32 cellular contexts compared by ENCODE assay signal in genomic region chr2:88764141-88764849, GRCh38.
DNase-seq lines count a peak whose midpoint lies in the region; ATAC-seq, FAIRE-seq and TF ChIP-seq lines count a peak whose summit lies in the region.
"Had no signal": no experiment of that assay in that cellular context is flagged by ENCODE, and none has a peak within 500 bp of the region (broad histone marks: within the 10 kb centered on the region; RNA-seq: fewer than 3 reads in every experiment).

No MANE protein-coding gene starts in this region.

- POLR2A ChIA-PET in HepG2 (lab: Yijun Ruan, JAX) = no interaction called here

- ATAC-seq in SK-N-SH treated with all-trans-retinoic acid at 6 μM for 48 hours = peak; percentile 19; the same call in 1 of the 3 replicates
- peak; percentile 35; the same call in 2 of the 3 replicates for ATAC-seq in HepG2
- no peak for ATAC-seq in stimulated activated memory B cell treated with anti-CD40 and anti-IgM and Interleukin-4, amounts not matched to agents 10 μg/mL and 1 μg/mL and 100 μg/mL, for 72 hours
- no peak for ATAC-seq in GM19023 (IDR thresholded peaks at IDR 0.05; ENCODE audit: unreplicated experiment)
- ATAC-seq: HCT116 had no signal

- H3K27me3 ChIP-seq in H9 (ENCODE audit: insufficient read depth, low read length) = peaks cover 9% of the 10 kb centered on the region; the same call in 1 of the 2 replicates
- no peaks in the 10 kb centered on the region for H3K27me3 ChIP-seq in HepG2 (ENCODE audit: control insufficient read depth in 1 of 2, insufficient read depth in 2 of 2, low read length in 2 of 2)
- H3K27me3 ChIP-seq in colonic mucosa = peaks cover 10% of the 10 kb centered on the region
- H3K27me3 ChIP-seq in vagina = no peaks in the 10 kb centered on the region
- H3K27me3 ChIP-seq: BLaER1 treated with 17β-estradiol and CSF1 and Interleukin-3, amounts not matched to agents 10 nM and 100 nM had no signal

- H2BK20ac ChIP-seq in H9 (ENCODE audit: low read depth, low read length, poor library complexity, severe bottlenecking) = no peak overlapping the region

- H4K8ac ChIP-seq in H9 (replicated peaks; ENCODE audit: insufficient read length, low read depth, low read length) = no peak overlapping the region

- CTCF ChIA-PET in HepG2 (lab: Yijun Ruan, JAX; ENCODE audit: low intra/inter-chr PET ratio, low total read pairs) = no interaction called here

- H3K4me2 ChIP-seq in H9 (ENCODE audit: insufficient read depth, insufficient read length, low read length) (peak overlapping the region; percentile 40), HepG2 (ENCODE audit: low read depth, low read length) (no peak overlapping the region)
- H3K4me2 ChIP-seq: BLaER1 treated with 17β-estradiol and CSF1 and Interleukin-3, amounts not matched to agents 10 nM and 100 nM; smooth muscle cell had no signal

- H3K14ac ChIP-seq in H9 (ENCODE audit: insufficient read depth, low read length) = no peak overlapping the region

- H4K20me1 ChIP-seq in H9 (ENCODE audit: control insufficient read depth, insufficient read depth, insufficient read length) = no peaks in the 10 kb centered on the region
- no peaks in the 10 kb centered on the region for H4K20me1 ChIP-seq in HepG2 (ENCODE audit: insufficient read depth, low read length)
- H4K20me1 ChIP-seq: BLaER1 treated with 17β-estradiol and CSF1 and Interleukin-3, amounts not matched to agents 10 nM and 100 nM had no signal

- no CpG with 5 or more reads among the region's 19 CpGs for WGBS in H9 (ENCODE audit: extremely low coverage, insufficient read length, low lambda C conversion rate)
- WGBS in HepG2 (ENCODE audit: low lambda C conversion rate) = 77% methylated on average over 10 of the region's 19 CpGs

- H3K36me3 ChIP-seq in HepG2 (replicated peaks in 1 of 2; ENCODE audit: control insufficient read depth in 1 of 2, insufficient read depth in 2 of 2, low read length in 2 of 2) (no peaks in the 10 kb centered on the region), colonic mucosa (no peaks in the 10 kb centered on the region), vagina (no peaks in the 10 kb centered on the region)
- H3K36me3 ChIP-seq: heart right ventricle, lower lobe of right lung, right atrium auricular region, transverse colon had no signal

- H3K4me1 ChIP-seq in H9 (ENCODE audit: insufficient read depth, low read length) (no peaks in the 10 kb centered on the region), HepG2 (ENCODE audit: insufficient read depth, low read length) (no peaks in the 10 kb centered on the region), colonic mucosa (peaks cover 6% of the 10 kb centered on the region), vagina (peaks cover 10% of the 10 kb centered on the region)
- H3K4me1 ChIP-seq: BLaER1 treated with 17β-estradiol and CSF1 and Interleukin-3, amounts not matched to agents 10 nM and 100 nM; foreskin keratinocyte had no signal

- no peak overlapping the region for H2BK120ac ChIP-seq in H9 (ENCODE audit: low read depth, low read length, poor library complexity, severe bottlenecking)

- H3T11ph ChIP-seq in H9 (ENCODE audit: low read length) = no peak overlapping the region

- H4K91ac ChIP-seq in H9 (ENCODE audit: insufficient read length, low read depth, low read length) = no peak overlapping the region

- H3K4ac ChIP-seq in H9 (ENCODE audit: low read depth, low read length) = no peak overlapping the region

- H3K4me3 Mint-ChIP-seq in H9 = peak overlapping the region in 1 of 2 experiments; percentile 55; a peak in 2 of 5 replicates
- peak overlapping the region; percentile 64 for H3K4me3 Mint-ChIP-seq in stimulated activated memory B cell treated with anti-CD40 and anti-IgM and Interleukin-4, amounts not matched to agents 10 μg/mL and 1 μg/mL and 100 μg/mL, for 72 hours
- H3K4me3 Mint-ChIP-seq: activated CD8-positive, alpha-beta T cell treated with anti-CD3 and anti-CD28 coated beads, Interleukin-2, amount 10 ng/mL, durations not matched to agents 7 days and 5 days; activated naive CD8-positive, alpha-beta T cell; dendritic cell treated with granulocyte-macrophage colony-stimulating factor and Interleukin-4, amounts not matched to agents 40 ng/mL and 50 ng/mL, for 4 days; nephron progenitor cell had no signal

- no peak for DNase-seq in H9
- DNase-seq in HepG2 (ENCODE audit: low spot score) = no peak
- no peak for DNase-seq in colonic mucosa
- DNase-seq in vagina (ENCODE audit: extremely low spot score in 2 of 2) = no peak
- DNase-seq: activated CD4-positive, alpha-beta T cell treated with anti-CD3 and anti-CD28 coated beads for 4 hours; activated CD8-positive, alpha-beta T cell treated with anti-CD3 and anti-CD28 coated beads, Interleukin-2, amount 10 ng/mL, durations not matched to agents 7 days and 5 days; aorta; COR-L47; esophagus squamous epithelium; foreskin keratinocyte; heart right ventricle; lower lobe of right lung; MV-4-11; NCI-H1436; NCI-H2081; NCI-H69; nephron progenitor cell; Right ventricle myocardium superior; stimulated activated CD4-positive, alpha-beta T cell treated with anti-CD3 and anti-CD28 coated beads, Interleukin-1b, Interleukin-23, amount 100 ng/mL, for 48 hours had no signal

- no peak overlapping the region for H3K9ac ChIP-seq in H9 (ENCODE audit: extremely low read depth, insufficient read length, low read length)
- no peak overlapping the region for H3K9ac ChIP-seq in HepG2 (ENCODE audit: insufficient read depth, low read depth, low read length)
- H3K9ac ChIP-seq in colonic mucosa (ENCODE audit: low read depth in 2 of 2, low read length in 2 of 2) = no peak overlapping the region
- H3K9ac ChIP-seq: BLaER1 treated with 17β-estradiol and CSF1 and Interleukin-3, amounts not matched to agents 10 nM and 100 nM had no signal

- H3K27ac ChIP-seq in H9 (ENCODE audit: insufficient read length, low read depth, low read length) = no peak overlapping the region
- no peak overlapping the region for H3K27ac ChIP-seq in HepG2 (ENCODE audit: extremely low read length, insufficient read depth, low read length)
- H3K27ac ChIP-seq in colonic mucosa = no peak overlapping the region
- H3K27ac ChIP-seq in vagina = no peak overlapping the region
- H3K27ac ChIP-seq: BLaER1 treated with 17β-estradiol and CSF1 and Interleukin-3, amounts not matched to agents 10 nM and 100 nM; foreskin keratinocyte; heart right ventricle; lower lobe of right lung; right atrium auricular region; VCaP had no signal

- no peak overlapping the region for H2BK15ac ChIP-seq in H9 (ENCODE audit: low read depth, low read length)

- peaks cover 20 to 31% of the 10 kb centered on the region in 2 experiments for H3K9me3 Mint-ChIP-seq in H9
- peaks cover 3% of the 10 kb centered on the region for H3K9me3 Mint-ChIP-seq in stimulated activated memory B cell treated with anti-CD40 and anti-IgM and Interleukin-4, amounts not matched to agents 10 μg/mL and 1 μg/mL and 100 μg/mL, for 72 hours

- H3K4me3 ChIP-seq in HepG2 (replicated peaks in 1 of 3; ENCODE audit: insufficient read depth in 1 of 3, low read depth in 2 of 3, low read length in 3 of 3) (no peak overlapping the region), colonic mucosa (no peak overlapping the region), vagina (no peak overlapping the region)
- H3K4me3 ChIP-seq: BLaER1 treated with 17β-estradiol and CSF1 and Interleukin-3, amounts not matched to agents 10 nM and 100 nM; mucosa of descending colon; smooth muscle cell had no signal

- H4K5ac ChIP-seq in H9 (ENCODE audit: insufficient read length, low read depth, low read length) = no peak overlapping the region

- H3K79me1 ChIP-seq in H9 (ENCODE audit: insufficient read depth, low read depth, low read length, poor library complexity, severe bottlenecking) = no peaks in the 10 kb centered on the region

- no TSS peak for BruUV-seq in HepG2 (replicated peaks; lab: Mats Ljungman, UMichigan)

- H3K23me2 ChIP-seq in H9 (ENCODE audit: insufficient read length, low read depth, low read length, poor library complexity, severe bottlenecking) = peaks cover 8% of the 10 kb centered on the region

- no peak overlapping the region for H3K56ac ChIP-seq in H9 (ENCODE audit: insufficient read length, low read depth, low read length)

- peaks cover 0 to 7% (median 0%) of the 10 kb centered on the region in 3 experiments; a peak in 4 of 7 replicates for H3K36me3 Mint-ChIP-seq in H9 (ENCODE audit: insufficient read depth in 1 of 3, low read depth in 3 of 3)
- peaks cover 9% of the 10 kb centered on the region for H3K36me3 Mint-ChIP-seq in stimulated activated memory B cell treated with anti-CD40 and anti-IgM and Interleukin-4, amounts not matched to agents 10 μg/mL and 1 μg/mL and 100 μg/mL, for 72 hours

- intact Hi-C loops in HepG2 (cut with micrococcal nuclease; ENCODE audit: unreplicated experiment) = no loop called here
- intact Hi-C loops in colonic mucosa (cut with DNase I) = no loop called here
- intact Hi-C loops in vagina (cut with DNase I) = no loop called here

- H3K23ac ChIP-seq in H9 (ENCODE audit: insufficient read length, low read depth, low read length) = no peak overlapping the region

- no peak overlapping the region for H2BK5ac ChIP-seq in H9 (ENCODE audit: insufficient read length, low read length)

- in situ Hi-C loops in HepG2 (cut with HindIII; ENCODE audit: extremely low pct_ligation_motif_present, low pct_unique_long_range_greater_than_20kb) = no loop called here

- H2AK5ac ChIP-seq in H9 (ENCODE audit: insufficient read length, low read length) = no peak overlapping the region

- TF ChIP-seq EP300 in HepG2 (IDR thresholded peaks at IDR 0.05; ENCODE audit: low read depth in 2 of 2, low read length in 2 of 2) (no peak), HepG2 (CRISPR knock-in tag; IDR thresholded peaks at IDR 0.05; ENCODE audit: borderline replicate concordance) (no peak)

- H2BK12ac ChIP-seq in H9 (ENCODE audit: insufficient read length, low read depth, low read length) = no peak overlapping the region

- no peak for TF ChIP-seq RAD21 in HepG2 (CRISPR knock-in tag; IDR thresholded peaks at IDR 0.05)

- no peaks in the 10 kb centered on the region for H3K9me3 ChIP-seq in H9 (ENCODE audit: control insufficient read depth, low read depth, low read length)
- H3K9me3 ChIP-seq in HepG2 (ENCODE audit: low read length) = peaks cover 3% of the 10 kb centered on the region; the same call in 1 of the 2 replicates
- no peaks in the 10 kb centered on the region for H3K9me3 ChIP-seq in colonic mucosa
- H3K9me3 ChIP-seq in vagina = peaks cover 4% of the 10 kb centered on the region

- peaks cover 42% of the 10 kb centered on the region for H3K27me3 Mint-ChIP-seq in H9 (ENCODE audit: low read depth)
- H3K27me3 Mint-ChIP-seq in stimulated activated memory B cell treated with anti-CD40 and anti-IgM and Interleukin-4, amounts not matched to agents 10 μg/mL and 1 μg/mL and 100 μg/mL, for 72 hours = peaks cover 20% of the 10 kb centered on the region

- peaks cover 2 to 4% of the 10 kb centered on the region in 2 experiments; a peak in 3 of 4 replicates for H3K4me1 Mint-ChIP-seq in H9
- H3K4me1 Mint-ChIP-seq in stimulated activated memory B cell treated with anti-CD40 and anti-IgM and Interleukin-4, amounts not matched to agents 10 μg/mL and 1 μg/mL and 100 μg/mL, for 72 hours = peaks cover 16% of the 10 kb centered on the region
- H3K4me1 Mint-ChIP-seq: nephron progenitor cell had no signal

- no peaks in the 10 kb centered on the region for H3K79me2 ChIP-seq in H9 (ENCODE audit: insufficient read depth, low read length)
- H3K79me2 ChIP-seq in HepG2 (ENCODE audit: insufficient read depth, low read length) = no peaks in the 10 kb centered on the region

- H2AFZ ChIP-seq in H9 (ENCODE audit: low read length) (no peak overlapping the region), HepG2 (ENCODE audit: low read length) (no peak overlapping the region)

- FAIRE-seq in HepG2 (lab: Jason Lieb, UNC) = no peak
- FAIRE-seq: GM12892 had no signal

- no peak overlapping the region for H3K18ac ChIP-seq in H9 (ENCODE audit: insufficient read length, low read depth, low read length)

- H3K27ac Mint-ChIP-seq in H9 = no peak overlapping the region
- no peak overlapping the region for H3K27ac Mint-ChIP-seq in stimulated activated memory B cell treated with anti-CD40 and anti-IgM and Interleukin-4, amounts not matched to agents 10 μg/mL and 1 μg/mL and 100 μg/mL, for 72 hours
- H3K27ac Mint-ChIP-seq: activated CD8-positive, alpha-beta T cell treated with anti-CD3 and anti-CD28 coated beads, Interleukin-2, amount 10 ng/mL, durations not matched to agents 7 days and 5 days; activated naive CD8-positive, alpha-beta T cell; dendritic cell treated with granulocyte-macrophage colony-stimulating factor and Interleukin-4, amounts not matched to agents 40 ng/mL and 50 ng/mL, for 4 days; nephron progenitor cell had no signal

- TF ChIP-seq POLR2A in HepG2 (IDR thresholded peaks at IDR 0.05; ENCODE audit: insufficient read depth in 1 of 2, low read depth in 2 of 2, low read length in 2 of 2) = no peak
- no peak for TF ChIP-seq POLR2A in vagina (IDR thresholded peaks at IDR 0.05)

- no peak for TF ChIP-seq CTCF in H9 (conservative IDR thresholded peaks at IDR 0.05)
- TF ChIP-seq CTCF in HepG2 (CRISPR knock-in tag; IDR thresholded peaks at IDR 0.05) = no peak
- no peak for TF ChIP-seq CTCF in colonic mucosa (IDR thresholded peaks at IDR 0.05)
- TF ChIP-seq CTCF in vagina (IDR thresholded peaks at IDR 0.05) = no peak

Comparison
In these comparisons a context has a peak if more than half of its experiments do, and no peak if none do; other contexts are left out.
1. ATAC-seq: peak in SK-N-SH treated with all-trans-retinoic acid at 6 μM for 48 hours (single experiment) and HepG2 (single experiment); none in stimulated activated memory B cell treated with anti-CD40 and anti-IgM and Interleukin-4, amounts not matched to agents 10 μg/mL and 1 μg/mL and 100 μg/mL, for 72 hours (single experiment) and GM19023 (single experiment).